ENCODE assay signal across 8 cellular contexts in genomic region chr14:51989293-51990234, GRCh38. TPM values are rescaled to one million over a fixed set of nuclear protein-coding genes. Genes with fewer than 3 reads are reported as not detected.
A peak's percentile ranks its signal among the peaks of the same experiment; 100 is the strongest.
DNase-seq lines count a peak whose midpoint lies in the region; ATAC-seq and TF ChIP-seq lines count a peak whose summit lies in the region.

Gene RTRAF, plus strand, starts transcription at chr14:51989546. Its CDS starts 94 bp downstream, at chr14:51989640.

- H3K4me1 Mint-ChIP-seq in T-cell = peaks cover 45 to 49% (median 47%) of the 10 kb centered on the region in 3 donors

- peaks cover 0 to 31% (median 14%) of the 10 kb centered on the region in 4 donors for H3K36me3 ChIP-seq in upper lobe of left lung

- H3K4me3 ChIP-seq in GM12875 (ENCODE audit: low read depth, low read length) (peak within 1 kb of the TSS; percentile 88), upper lobe of left lung (peak within 1 kb of the TSS; percentile 76 to 83 (median 81))

- POLR2A ChIA-PET in T-cell (lab: Charles Lee) = interaction anchor here in 1 of 2 donors (0.5 kb wide), 1 partner anchor 734 kb away, joined by 4 read pairs; no protein-coding TSS in a partner anchor

- H3K9me3 Mint-ChIP-seq in T-cell = no peaks in the 10 kb centered on the region

- no peak within 1 kb of the TSS for H3K27ac ChIP-seq in adipose tissue (ENCODE audit: low read depth, low read length)
- peak within 1 kb of the TSS; percentile 85 to 94 (median 90) for H3K27ac ChIP-seq in upper lobe of left lung

- TF ChIP-seq EP300 in upper lobe of left lung (IDR thresholded peaks at IDR 0.05) = peak in 1 of 4 donors; percentile 6

- no peaks in the 10 kb centered on the region for H3K9me3 ChIP-seq in upper lobe of left lung

- CTCF ChIA-PET in T-cell (lab: Charles Lee) = no interaction called here

- peak within 1 kb of the TSS; percentile 88 to 96 (median 90) for H3K4me3 Mint-ChIP-seq in T-cell

- TF ChIP-seq CTCF in GM12875 (IDR thresholded peaks at IDR 0.05; ENCODE audit: borderline replicate concordance, insufficient read depth, low read depth, low read length) = no peak
- peak in 1 of 6 experiments; percentile 31 for TF ChIP-seq CTCF in upper lobe of left lung (IDR thresholded peaks at IDR 0.05)

- no peaks in the 10 kb centered on the region for H3K27me3 Mint-ChIP-seq in T-cell

- H3K27me3 ChIP-seq in upper lobe of left lung = no peaks in the 10 kb centered on the region

- H3K4me1 ChIP-seq in upper lobe of left lung = peaks cover 8 to 17% (median 15%) of the 10 kb centered on the region in 4 donors

- ATAC-seq in HG02763 (IDR thresholded peaks at IDR 0.05; ENCODE audit: unreplicated experiment) (peak; percentile 97), T-cell (replicated peaks in 1 of 4) (peak; percentile 96 to 99 (median 98)), upper lobe of left lung (ENCODE audit: low FRiP score in 2 of 2) (peak; percentile 98 to 100)

- peaks cover 12% of the 10 kb centered on the region for H3K36me3 Mint-ChIP-seq in T-cell

- TF ChIP-seq POLR2A in upper lobe of left lung (IDR thresholded peaks at IDR 0.05) = peak in 3 of 4 donors; percentile 87 to 89 (median 87)

- intact Hi-C loops in cardiac septum (cut with DNase I) (loop anchor here (10.0 kb wide), 1 partner anchor 705 kb away; no protein-coding TSS in a partner anchor), posterior cingulate gyrus (cut with DNase I) (no loop called here)

- WGBS in adipose tissue, 3 donors = 0% methylated on average over 68 to 72 of the region's 72 CpGs
- 0% methylated on average over 33 to 72 of the region's 72 CpGs for WGBS in upper lobe of left lung, 2 donors

- peak within 1 kb of the TSS; percentile 88 for H3K27ac Mint-ChIP-seq in T-cell

- DNase-seq in NCI-H1417 treated with DMSO at 0.1 percent for 48 hours (lab: John Stamatoyannopoulos, UW) (peak; percentile 86), T-cell (peak; percentile 69 to 95 (median 92)), cardiac septum (ENCODE audit: low spot score) (peak; percentile 98), posterior cingulate gyrus (peak; percentile 90 to 99 (median 95)), upper lobe of left lung (peak; percentile 95 to 98)

RNA-seq across cellular contexts. Expression of gene RTRAF, which starts in this region (rescaled TPM):
- total RNA-seq in T-cell (100 to 1,000 TPM in 4 of 5 donors, 10 to 100 TPM in 1; 97.4 to 139 (median 110) TPM), cardiac septum (159 TPM), upper lobe of left lung (100 to 1,000 TPM in 2 of 6 donors, 10 to 100 TPM in 3, 1 to 10 TPM in 1; 7.3 to 116 (median 62.0) TPM)
- polyA plus RNA-seq in adipose tissue = 100 to 1,000 TPM in 1 of 3 donors, 10 to 100 TPM in 2; 63.4 to 117 (median 99.2) TPM
